Comparison of ENCODE assay signal across 23 cellular contexts in genomic region chr14:95943699-95944098, GRCh38.
DNase-seq lines count a peak whose midpoint lies in the region; ATAC-seq and TF ChIP-seq lines count a peak whose summit lies in the region.
"Had no signal": no experiment of that assay in that cellular context is flagged by ENCODE, and none has a peak within 500 bp of the region (broad histone marks: within the 10 kb centered on the region; RNA-seq: fewer than 3 reads in every experiment).

No MANE protein-coding gene starts in this region.

- TF ChIP-seq CTCF in mucosa of descending colon (IDR thresholded peaks at IDR 0.05): no peak

- H3K9me3 ChIP-seq in mucosa of descending colon: peaks cover 9% of the 10 kb centered on the region
- H3K9me3 ChIP-seq: Peyer's patch, prostate gland, SJSA1 had no signal

- H3K36me3 ChIP-seq in mucosa of descending colon (ENCODE audit: low read depth): no peaks in the 10 kb centered on the region
- H3K36me3 ChIP-seq: Peyer's patch, prostate gland, SJSA1 had no signal

- H3K4me3 ChIP-seq in mucosa of descending colon: no peak overlapping the region
- H3K4me3 ChIP-seq: GM23248, Peyer's patch, prostate gland, SJSA1 had no signal

- ATAC-seq in mucosa of descending colon (no peak), esophagus mucosa (no peak), HG03565 (IDR thresholded peaks at IDR 0.05; ENCODE audit: unreplicated experiment) (no peak)
- ATAC-seq: activated CD8-positive, alpha-beta T cell treated with anti-CD3 and anti-CD28 coated beads for 36 hours; foreskin keratinocyte; naive thymus-derived CD4-positive, alpha-beta T cell; stimulated activated naive B cell treated with anti-CD40 and anti-IgM and Interleukin-4, amounts not matched to agents 10 μg/mL and 1 μg/mL and 100 μg/mL, for 72 hours had no signal

- intact Hi-C loops in mucosa of descending colon (cut with DNase I, micrococcal nuclease): no loop called here

- DNase-seq in Ammon's horn (ENCODE audit: low spot score): peak; percentile 63
- peak; percentile 8 for DNase-seq in NCI-H1092 (lab: John Stamatoyannopoulos, UW)
- DNase-seq in NCI-H748 treated with DMSO at 0.1 percent for 48 hours (lab: John Stamatoyannopoulos, UW): peak; percentile 9
- peak; percentile 32 for DNase-seq in inferior parietal cortex (ENCODE audit: extremely low spot score)
- no peak for DNase-seq in mucosa of descending colon
- no peak for DNase-seq in NCI-H82 treated with DMSO at 0.1 percent for 48 hours (lab: John Stamatoyannopoulos, UW; ENCODE audit: unreplicated experiment)
- DNase-seq: ACHN; activated CD8-positive, alpha-beta T cell treated with anti-CD3 and anti-CD28 coated beads for 36 hours; activated gamma-delta T cell treated with Interleukin-2 at 50 U/mL for 16 hours; foreskin keratinocyte; GF-D8; GM23248; mammary epithelial cell; naive thymus-derived CD4-positive, alpha-beta T cell; NCI-H2171 treated with DMSO at 0.1 percent for 48 hours; NK-92 treated with Interleukin-12 subunit alpha and Interleukin-12 subunit beta, amount 100 ng/mL, for 24 hours; Peyer's patch; stimulated activated CD4-positive, alpha-beta T cell treated with anti-CD3 and anti-CD28 coated beads, Interleukin-1b, Interleukin-23, amount 100 ng/mL, for 48 hours; stimulated activated naive B cell treated with anti-CD40 and anti-IgM and Interleukin-4, amounts not matched to agents 10 μg/mL and 1 μg/mL and 100 μg/mL, for 72 hours had no signal

- H3K4me1 ChIP-seq in mucosa of descending colon (ENCODE audit: low read depth): no peaks in the 10 kb centered on the region
- H3K4me1 ChIP-seq: foreskin keratinocyte, Peyer's patch, prostate gland, SJSA1 had no signal

Comparison
In these comparisons a context has a peak if more than half of its experiments do, and no peak if none do; other contexts are left out.
1. DNase-seq: peak in Ammon's horn (single experiment), NCI-H1092 (single experiment), NCI-H748 treated with DMSO at 0.1 percent for 48 hours (single experiment) and inferior parietal cortex (single experiment); none in mucosa of descending colon (0 of 3) and NCI-H82 treated with DMSO at 0.1 percent for 48 hours (single experiment).